10 cellular contexts compared by ENCODE assay signal in genomic region chr10:86203162-86203905, GRCh38.
DNase-seq lines count a peak whose midpoint lies in the region; ATAC-seq and TF ChIP-seq lines count a peak whose summit lies in the region.
"Had no signal": no experiment of that assay in that cellular context is flagged by ENCODE, and none has a peak within 500 bp of the region (broad histone marks: within the 10 kb centered on the region; RNA-seq: fewer than 3 reads in every experiment).

No MANE protein-coding gene starts in this region.

- TF ChIP-seq CTCF in Calu3 (IDR thresholded peaks at IDR 0.05; ENCODE audit: unreplicated experiment) (no peak), right lobe of liver (IDR thresholded peaks at IDR 0.05) (no peak), HFFc6 (IDR thresholded peaks at IDR 0.05) (no peak)
- TF ChIP-seq CTCF in activated CD8-positive, alpha-beta T cell treated with anti-CD3 and anti-CD28 coated beads for 36 hours (IDR thresholded peaks at IDR 0.05): no peak

- TF ChIP-seq POLR2A in right lobe of liver (IDR thresholded peaks at IDR 0.05): no peak

- peaks cover 8% of the 10 kb centered on the region for H3K4me1 Mint-ChIP-seq in Calu3 (ENCODE audit: low read depth, unreplicated experiment)
- H3K4me1 Mint-ChIP-seq in activated CD8-positive, alpha-beta T cell treated with anti-CD3 and anti-CD28 coated beads for 36 hours (ENCODE audit: low read depth): no peaks in the 10 kb centered on the region
- no peaks in the 10 kb centered on the region for H3K4me1 Mint-ChIP-seq in HFFc6 (ENCODE audit: low read depth)
- H3K4me1 Mint-ChIP-seq: activated T-helper 17 cell treated with anti-CD3 and anti-CD28 coated beads, Interleukin-2, amount 50 U/mL, for 72 hours had no signal

- POLR2A ChIA-PET in activated CD8-positive, alpha-beta T cell treated with anti-CD3 and anti-CD28 coated beads for 36 hours (lab: Charles Lee): no interaction called here

- BruUV-seq in Calu3 (replicated peaks; lab: Mats Ljungman, UMichigan): no TSS peak

- no peaks in the 10 kb centered on the region for H3K36me3 ChIP-seq in right lobe of liver
- H3K36me3 ChIP-seq: HAP-1 had no signal

- intact Hi-C loops in Calu3 (cut with micrococcal nuclease; ENCODE audit: unreplicated experiment) (no loop called here), right lobe of liver (cut with DNase I) (no loop called here)
- intact Hi-C loops in activated CD8-positive, alpha-beta T cell treated with anti-CD3 and anti-CD28 coated beads for 36 hours (cut with micrococcal nuclease): no loop called here

- H3K4me3 ChIP-seq in right lobe of liver: no peak overlapping the region
- H3K4me3 ChIP-seq: HAP-1 had no signal

- DNase-seq in Calu3 (peak; percentile 44), HT1080 (ENCODE audit: low read depth) (peak; percentile 32), right lobe of liver (peak in 1 of 3 donors; percentile 36), DMS153 treated with DMSO at 0.1 percent for 48 hours (lab: John Stamatoyannopoulos, UW; ENCODE audit: unreplicated experiment) (no peak), HFFc6 (no peak), medulla oblongata (ENCODE audit: extremely low spot score) (no peak)
- peak; percentile 38 for DNase-seq in activated CD8-positive, alpha-beta T cell treated with anti-CD3 and anti-CD28 coated beads for 36 hours

- no peak for ATAC-seq in activated CD8-positive, alpha-beta T cell treated with anti-CD3 and anti-CD28 coated beads for 36 hours
- ATAC-seq in right lobe of liver (peak in 3 of 4 donors; percentile 20 to 44 (median 30)), GM21529 (IDR thresholded peaks at IDR 0.05; ENCODE audit: unreplicated experiment) (no peak)
- ATAC-seq: activated T-helper 17 cell treated with anti-CD3 and anti-CD28 coated beads, Interleukin-2, amount 50 U/mL, for 72 hours had no signal

- 25% methylated on average over 5 of the region's 11 CpGs for WGBS in right lobe of liver (ENCODE audit: insufficient coverage, low coverage, low lambda C conversion rate, missing lambda C conversion rate)

- H3K27ac Mint-ChIP-seq in Calu3 (ENCODE audit: unreplicated experiment) (no peak overlapping the region), HFFc6 (no peak overlapping the region)
- H3K27ac Mint-ChIP-seq in activated CD8-positive, alpha-beta T cell treated with anti-CD3 and anti-CD28 coated beads for 36 hours: no peak overlapping the region
- H3K27ac Mint-ChIP-seq: activated T-helper 17 cell treated with anti-CD3 and anti-CD28 coated beads, Interleukin-2, amount 50 U/mL, for 72 hours had no signal

- no peaks in the 10 kb centered on the region for H3K36me3 Mint-ChIP-seq in Calu3 (ENCODE audit: insufficient read depth, unreplicated experiment)
- H3K36me3 Mint-ChIP-seq in activated CD8-positive, alpha-beta T cell treated with anti-CD3 and anti-CD28 coated beads for 36 hours (ENCODE audit: low read depth): no peaks in the 10 kb centered on the region
- no peaks in the 10 kb centered on the region for H3K36me3 Mint-ChIP-seq in HFFc6 (ENCODE audit: low read depth)

- H3K4me1 ChIP-seq in right lobe of liver: no peaks in the 10 kb centered on the region
- H3K4me1 ChIP-seq: HAP-1 had no signal

- H3K9me3 Mint-ChIP-seq in Calu3 (ENCODE audit: low read depth, unreplicated experiment) (no peaks in the 10 kb centered on the region), HFFc6 (peaks cover 7% of the 10 kb centered on the region)
- H3K9me3 Mint-ChIP-seq in activated CD8-positive, alpha-beta T cell treated with anti-CD3 and anti-CD28 coated beads for 36 hours: no peaks in the 10 kb centered on the region
- H3K9me3 Mint-ChIP-seq: activated T-helper 17 cell treated with anti-CD3 and anti-CD28 coated beads, Interleukin-2, amount 50 U/mL, for 72 hours had no signal

- H3K4me3 Mint-ChIP-seq in Calu3 (ENCODE audit: low read depth, unreplicated experiment) (no peak overlapping the region), HFFc6 (no peak overlapping the region)
- no peak overlapping the region for H3K4me3 Mint-ChIP-seq in activated CD8-positive, alpha-beta T cell treated with anti-CD3 and anti-CD28 coated beads for 36 hours
- H3K4me3 Mint-ChIP-seq: activated T-helper 17 cell treated with anti-CD3 and anti-CD28 coated beads, Interleukin-2, amount 50 U/mL, for 72 hours had no signal

- H3K27me3 ChIP-seq in right lobe of liver: no peaks in the 10 kb centered on the region

- CTCF ChIA-PET in Calu3 (lab: Charles Lee): no interaction called here
- CTCF ChIA-PET in activated CD8-positive, alpha-beta T cell treated with anti-CD3 and anti-CD28 coated beads for 36 hours (lab: Charles Lee): no interaction called here

- H3K27ac ChIP-seq in right lobe of liver: no peak overlapping the region

- H3K9me3 ChIP-seq in right lobe of liver: no peaks in the 10 kb centered on the region
- H3K9me3 ChIP-seq: HAP-1 had no signal

- H3K27me3 Mint-ChIP-seq in Calu3 (ENCODE audit: unreplicated experiment) (peaks cover 46% of the 10 kb centered on the region), HFFc6 (ENCODE audit: insufficient read depth) (no peaks in the 10 kb centered on the region)
- no peaks in the 10 kb centered on the region for H3K27me3 Mint-ChIP-seq in activated CD8-positive, alpha-beta T cell treated with anti-CD3 and anti-CD28 coated beads for 36 hours

Comparison
In these comparisons a context has a peak if more than half of its experiments do, and no peak if none do; other contexts are left out.
1. DNase-seq: peak in Calu3 (single experiment), HT1080 (single experiment) and activated CD8-positive, alpha-beta T cell treated with anti-CD3 and anti-CD28 coated beads for 36 hours (single experiment); none in DMS153 treated with DMSO at 0.1 percent for 48 hours (single experiment), HFFc6 (single experiment) and medulla oblongata (single experiment).
2. ATAC-seq: peak in right lobe of liver (3 of 4); none in activated CD8-positive, alpha-beta T cell treated with anti-CD3 and anti-CD28 coated beads for 36 hours (single experiment) and GM21529 (single experiment).